8 cellular contexts compared by ENCODE assay signal in genomic region chr1:22143065-22143514, GRCh38. TPM values are rescaled to one million over a fixed set of nuclear protein-coding genes. Genes with fewer than 3 reads are reported as not detected.
A peak's percentile ranks its signal among the peaks of the same experiment; 100 is the strongest.
DNase-seq lines count a peak whose midpoint lies in the region.

Gene WNT4 (minus strand): TSS chr1:22143097. CDS start chr1:22142922, 175 bp downstream.

- peaks cover 17% of the 10 kb centered on the region for H3K4me1 ChIP-seq in iPS-18a (ENCODE audit: control insufficient read depth, low read depth, low read length)
- H3K4me1 ChIP-seq in skeletal muscle tissue (ENCODE audit: control insufficient read depth in 3 of 3, insufficient read depth in 3 of 3, low read length in 3 of 3), result peaks cover 10 to 27% (median 12%) of the 10 kb centered on the region in 3 donors

- peaks cover 39% of the 10 kb centered on the region for H3K27me3 ChIP-seq in iPS-18a (ENCODE audit: control insufficient read depth, insufficient read depth, low read length)
- peaks cover 8 to 37% (median 33%) of the 10 kb centered on the region in 3 donors for H3K27me3 ChIP-seq in skeletal muscle tissue (ENCODE audit: control insufficient read depth in 3 of 3, insufficient read depth in 3 of 3, low read length in 3 of 3)

- DNase-seq in activated CD4-positive, alpha-beta T cell treated with anti-CD3 and anti-CD28 coated beads for 4 hours, result peak; percentile 15 to 16
- DNase-seq in activated CD4-positive, alpha-beta T cell treated with anti-CD3 and anti-CD28 coated beads for 1 hour, result no peak
- DNase-seq in NCI-H2171 (lab: John Stamatoyannopoulos, UW), result peak; percentile 30
- DNase-seq in amniotic epithelial cell (ENCODE audit: low read depth), result peak; percentile 7
- DNase-seq in NOMO-1 treated with DMSO at 0.1 percent for 48 hours (lab: John Stamatoyannopoulos, UW; ENCODE audit: unreplicated experiment), result no peak
- no peak for DNase-seq in NK-92 treated with Interleukin-12 subunit alpha and Interleukin-12 subunit beta, amount 100 ng/mL, for 24 hours (lab: John Stamatoyannopoulos, UW)

- H3K9me3 ChIP-seq in iPS-18a (ENCODE audit: control insufficient read depth, low read depth, low read length), result no peaks in the 10 kb centered on the region
- no peaks in the 10 kb centered on the region for H3K9me3 ChIP-seq in skeletal muscle tissue (ENCODE audit: control insufficient read depth in 3 of 3, low read length in 3 of 3)

- H3K36me3 ChIP-seq in iPS-18a (ENCODE audit: control insufficient read depth, low read depth, low read length), result no peaks in the 10 kb centered on the region
- no peaks in the 10 kb centered on the region for H3K36me3 ChIP-seq in skeletal muscle tissue (ENCODE audit: control insufficient read depth in 3 of 3, insufficient read depth in 3 of 3, low read length in 3 of 3)

- peak within 1 kb of the TSS; percentile 59 for H3K4me3 ChIP-seq in iPS-18a (ENCODE audit: low read length)
- peak within 1 kb of the TSS; percentile 30 to 67 (median 62) for H3K4me3 ChIP-seq in skeletal muscle tissue (ENCODE audit: low read length in 3 of 3)

- H3K9ac ChIP-seq in iPS-18a (ENCODE audit: low read length), result no peak within 1 kb of the TSS
- peak within 1 kb of the TSS; percentile 56 to 69 (median 57) for H3K9ac ChIP-seq in skeletal muscle tissue (ENCODE audit: low read depth in 1 of 3, low read length in 3 of 3)

- H3K27ac ChIP-seq in iPS-18a (ENCODE audit: low read length) (no peak within 1 kb of the TSS), skeletal muscle tissue (ENCODE audit: low read depth, low read length) (no peak within 1 kb of the TSS)

RNA-seq across cellular contexts. Expression of gene WNT4, which starts in this region (rescaled TPM):
- total RNA-seq in skeletal muscle tissue, result 3.1 TPM

Comparison
In these comparisons a context has a peak if more than half of its experiments do, and no peak if none do; other contexts are left out.
1. DNase-seq: peak in activated CD4-positive, alpha-beta T cell treated with anti-CD3 and anti-CD28 coated beads for 4 hours (2 of 2), NCI-H2171 (single experiment) and amniotic epithelial cell (single experiment); none in activated CD4-positive, alpha-beta T cell treated with anti-CD3 and anti-CD28 coated beads for 1 hour (single experiment), NOMO-1 treated with DMSO at 0.1 percent for 48 hours (single experiment) and NK-92 treated with Interleukin-12 subunit alpha and Interleukin-12 subunit beta, amount 100 ng/mL, for 24 hours (single experiment).